Comparison of ENCODE assay signal across 8 cellular contexts in genomic region chr14:68976160-68977067, GRCh38. TPM values are rescaled to one million over a fixed set of nuclear protein-coding genes. Genes with fewer than 3 reads are reported as not detected.
A peak's percentile ranks its signal among the peaks of the same experiment; 100 is the strongest.
DNase-seq lines count a peak whose midpoint lies in the region; ATAC-seq and TF ChIP-seq lines count a peak whose summit lies in the region.

No MANE protein-coding gene starts in this region.

- peaks cover 14% of the 10 kb centered on the region for H3K36me3 Mint-ChIP-seq in activated CD8-positive, alpha-beta memory T cell treated with anti-CD3 and anti-CD28 coated beads, Interleukin-2, amount 10 ng/mL, durations not matched to agents 7 days and 5 days

- peaks cover 35% of the 10 kb centered on the region for H3K27me3 Mint-ChIP-seq in activated CD8-positive, alpha-beta memory T cell treated with anti-CD3 and anti-CD28 coated beads, Interleukin-2, amount 10 ng/mL, durations not matched to agents 7 days and 5 days

- no peak for DNase-seq in activated CD8-positive, alpha-beta memory T cell treated with anti-CD3 and anti-CD28 coated beads, Interleukin-2, amount 10 ng/mL, durations not matched to agents 7 days and 5 days
- DNase-seq in activated CD8-positive, alpha-beta memory T cell treated with anti-CD3 and anti-CD28 coated beads for 24 hours: no peak
- DNase-seq in cerebellum (ENCODE audit: low spot score): peak; percentile 36
- no peak for DNase-seq in lower lobe of right lung
- no peak for DNase-seq in NCI-H128 (lab: John Stamatoyannopoulos, UW; ENCODE audit: unreplicated experiment)
- no peak for DNase-seq in NCI-H82 treated with DMSO at 0.1 percent for 48 hours (lab: John Stamatoyannopoulos, UW; ENCODE audit: unreplicated experiment)

- no peak overlapping the region for H3K27ac Mint-ChIP-seq in activated CD8-positive, alpha-beta memory T cell treated with anti-CD3 and anti-CD28 coated beads, Interleukin-2, amount 10 ng/mL, durations not matched to agents 7 days and 5 days

- ATAC-seq in activated CD8-positive, alpha-beta memory T cell treated with anti-CD3 and anti-CD28 coated beads, Interleukin-2, amount 10 ng/mL, durations not matched to agents 7 days and 5 days: no peak
- ATAC-seq in lower lobe of right lung (no peak), HG02938 (IDR thresholded peaks at IDR 0.05; ENCODE audit: unreplicated experiment) (no peak)

- CTCF ChIA-PET in activated CD8-positive, alpha-beta memory T cell treated with anti-CD3 and anti-CD28 coated beads, Interleukin-2, amount 10 ng/mL, durations not matched to agents 7 days and 5 days (lab: Charles Lee): interaction anchor here (1.0 to 2.8 kb wide), 3 partner anchors 65 to 131 kb away, joined by 3 to 14 read pairs (median 3); no protein-coding TSS in a partner anchor

- peak overlapping the region; percentile 76 for H3K4me3 Mint-ChIP-seq in activated CD8-positive, alpha-beta memory T cell treated with anti-CD3 and anti-CD28 coated beads, Interleukin-2, amount 10 ng/mL, durations not matched to agents 7 days and 5 days

- H3K36me3 ChIP-seq in lower lobe of right lung (peaks cover 20% of the 10 kb centered on the region), urinary bladder (ENCODE audit: insufficient read depth) (no peaks in the 10 kb centered on the region)

- peak overlapping the region; percentile 94 for H3K4me3 ChIP-seq in lower lobe of right lung
- no peak overlapping the region for H3K4me3 ChIP-seq in urinary bladder (ENCODE audit: low read depth, low read length)

- WGBS in urinary bladder: 32% methylated on average over 13 of the region's 13 CpGs

- no peak for TF ChIP-seq CTCF in lower lobe of right lung (IDR thresholded peaks at IDR 0.05)

- peaks cover 44% of the 10 kb centered on the region for H3K4me1 ChIP-seq in lower lobe of right lung
- peaks cover 1% of the 10 kb centered on the region for H3K4me1 ChIP-seq in urinary bladder (ENCODE audit: insufficient read depth)

- peak overlapping the region; percentile 94 for H3K27ac ChIP-seq in lower lobe of right lung
- peak overlapping the region; percentile 87 for H3K27ac ChIP-seq in urinary bladder (ENCODE audit: low read depth)

- H3K9me3 Mint-ChIP-seq in activated CD8-positive, alpha-beta memory T cell treated with anti-CD3 and anti-CD28 coated beads, Interleukin-2, amount 10 ng/mL, durations not matched to agents 7 days and 5 days (ENCODE audit: low read depth): no peaks in the 10 kb centered on the region

- H3K4me1 Mint-ChIP-seq in activated CD8-positive, alpha-beta memory T cell treated with anti-CD3 and anti-CD28 coated beads, Interleukin-2, amount 10 ng/mL, durations not matched to agents 7 days and 5 days: peaks cover 21% of the 10 kb centered on the region

- intact Hi-C loops in lower lobe of right lung (cut with DNase I): no loop called here

- no peaks in the 10 kb centered on the region for H3K9me3 ChIP-seq in lower lobe of right lung

- H3K27me3 ChIP-seq in lower lobe of right lung (ENCODE audit: low read depth): no peaks in the 10 kb centered on the region

RNA-seq across cellular contexts. Expression of gene ACTN1, which starts 2.7 kb away (rescaled TPM):
- total RNA-seq in activated CD8-positive, alpha-beta memory T cell treated with anti-CD3 and anti-CD28 coated beads, Interleukin-2, amount 10 ng/mL, durations not matched to agents 7 days and 5 days: 10 to 100 TPM; 26.8 to 56.0 TPM
- 23.1 TPM for total RNA-seq in cerebellum
- total RNA-seq in lower lobe of right lung: 124 TPM
- total RNA-seq in urinary bladder: 150 TPM
- 723 TPM for polyA plus RNA-seq in urinary bladder
